Comparison of ENCODE assay signal across 9 cellular contexts in genomic region chr1:24927886-24928630, GRCh38. TPM values are rescaled to one million over a fixed set of nuclear protein-coding genes. Genes with fewer than 3 reads are reported as not detected.
DNase-seq lines count a peak whose midpoint lies in the region; ATAC-seq and TF ChIP-seq lines count a peak whose summit lies in the region.
"Had no signal": no experiment of that assay in that cellular context is flagged by ENCODE, and none has a peak within 500 bp of the region (broad histone marks: within the 10 kb centered on the region; RNA-seq: fewer than 3 reads in every experiment).

No MANE protein-coding gene starts in this region.

- no peak for TF ChIP-seq POLR2A in adrenal gland (IDR thresholded peaks at IDR 0.05)

- peak overlapping the region; percentile 99 for H3K27ac Mint-ChIP-seq in natural killer cell

- no peak for TF ChIP-seq CTCF in DND-41 (IDR thresholded peaks at IDR 0.05; ENCODE audit: borderline replicate concordance, extremely low read depth, low read length, poor library complexity, severe bottlenecking)
- TF ChIP-seq CTCF in KMS-11 (conservative IDR thresholded peaks at IDR 0.05; ENCODE audit: low read depth, low read length), result no peak
- no peak for TF ChIP-seq CTCF in brain microvascular endothelial cell (IDR thresholded peaks at IDR 0.05; ENCODE audit: low read depth, low read length, missing control alignments)
- TF ChIP-seq CTCF in natural killer cell (IDR thresholded peaks at IDR 0.05), result no peak
- TF ChIP-seq CTCF in adrenal gland (IDR thresholded peaks at IDR 0.05), result no peak

- H3K27me3 Mint-ChIP-seq in natural killer cell (ENCODE audit: low read depth in 2 of 2), result no peaks in the 10 kb centered on the region

- H3K79me2 ChIP-seq in DND-41 (ENCODE audit: insufficient read depth, low read length) (peaks cover 29% of the 10 kb centered on the region), KMS-11 (ENCODE audit: insufficient read depth, low read depth) (peaks cover 66% of the 10 kb centered on the region)

- H3K9me3 ChIP-seq in DND-41 (ENCODE audit: insufficient read depth, low read length, severe bottlenecking) (no peaks in the 10 kb centered on the region), adrenal gland (replicated peaks in 1 of 3) (no peaks in the 10 kb centered on the region)
- H3K9me3 ChIP-seq: pancreas had no signal

- H3K4me1 Mint-ChIP-seq in natural killer cell, result peaks cover 55 to 61% of the 10 kb centered on the region in 2 donors

- peak overlapping the region; percentile 97 for H3K4me3 Mint-ChIP-seq in natural killer cell

- H3K9ac ChIP-seq in DND-41 (ENCODE audit: low read depth, low read length) (peak overlapping the region; percentile 74), KMS-11 (peak overlapping the region; percentile 76)

- intact Hi-C loops in natural killer cell (cut with micrococcal nuclease), result loop anchor here (2.0 kb wide), 1 partner anchor 37 kb away; no protein-coding TSS in a partner anchor
- intact Hi-C loops in adrenal gland (cut with DNase I), result no loop called here

- H3K4me2 ChIP-seq in DND-41 (ENCODE audit: insufficient read depth, low read length) (peak overlapping the region; percentile 89), KMS-11 (peak overlapping the region; percentile 94)

- H3K4me1 ChIP-seq in DND-41 (ENCODE audit: insufficient read depth, low read length) (peaks cover 50% of the 10 kb centered on the region), KMS-11 (ENCODE audit: low read depth, poor library complexity, severe bottlenecking) (peaks cover 42% of the 10 kb centered on the region), adrenal gland (replicated peaks in 1 of 2) (peaks cover 6 to 19% of the 10 kb centered on the region in 2 donors)

- peak overlapping the region; percentile 58 to 80; a peak in 3 of 4 replicates for H3K4me3 ChIP-seq in DND-41 (ENCODE audit: low read depth in 1 of 2, low read length in 2 of 2)
- H3K4me3 ChIP-seq in KMS-11 (IDR thresholded peaks at IDR 0.05; ENCODE audit: insufficient read depth, low read depth, low read length), result no peak overlapping the region
- peak overlapping the region; percentile 60 for H3K4me3 ChIP-seq in brain microvascular endothelial cell (ENCODE audit: low read depth, low read length)
- peak overlapping the region in 1 of 4 donors; percentile 43 for H3K4me3 ChIP-seq in adrenal gland

- H4K20me1 ChIP-seq in DND-41 (ENCODE audit: insufficient read depth, low read length), result peaks cover 39% of the 10 kb centered on the region
- no peaks in the 10 kb centered on the region for H4K20me1 ChIP-seq in KMS-11 (ENCODE audit: insufficient read depth)

- DNase-seq in DND-41 (no peak), brain microvascular endothelial cell (no peak), natural killer cell (no peak), mesenteric fat pad (ENCODE audit: low spot score) (no peak), adrenal gland (no peak)
- DNase-seq in effector CD4-positive, alpha-beta T cell, result no peak
- DNase-seq: pancreas had no signal

- in situ Hi-C loops in brain microvascular endothelial cell (cut with HindIII; ENCODE audit: low pct_ligation_motif_present, low sequenced_read_pairs), result no loop called here

- no peaks in the 10 kb centered on the region for H3K9me3 Mint-ChIP-seq in natural killer cell

- peaks cover 24% of the 10 kb centered on the region for H3K36me3 ChIP-seq in DND-41 (ENCODE audit: insufficient read depth, low read length)
- peaks cover 5% of the 10 kb centered on the region; the same call in 1 of the 2 replicates for H3K36me3 ChIP-seq in KMS-11 (ENCODE audit: insufficient read depth)
- no peaks in the 10 kb centered on the region for H3K36me3 ChIP-seq in brain microvascular endothelial cell (replicated peaks)
- no peaks in the 10 kb centered on the region for H3K36me3 ChIP-seq in adrenal gland (replicated peaks in 1 of 2)
- H3K36me3 ChIP-seq: pancreas had no signal

- H2AFZ ChIP-seq in DND-41 (ENCODE audit: low read depth, low read length) (no peak overlapping the region), KMS-11 (ENCODE audit: low read depth) (no peak overlapping the region)

- ATAC-seq in DND-41 (ENCODE audit: insufficient read depth, low read depth), result no peak
- ATAC-seq in natural killer cell, result no peak
- ATAC-seq in HG02981 (IDR thresholded peaks at IDR 0.05; ENCODE audit: unreplicated experiment), result no peak

- H3K27ac ChIP-seq in DND-41 (ENCODE audit: low read length) (peak overlapping the region; percentile 32; the same call in 1 of the 2 replicates), KMS-11 (peak overlapping the region; percentile 85), brain microvascular endothelial cell (no peak overlapping the region), adrenal gland (peak overlapping the region in 1 of 5 donors; percentile 57)

- WGBS in adrenal gland, 4 donors, result 21 to 31% (median 26%) methylated on average over 14 of the region's 14 CpGs

- H3K36me3 Mint-ChIP-seq in natural killer cell, result peaks cover 6% of the 10 kb centered on the region

- H3K27me3 ChIP-seq in DND-41 (ENCODE audit: insufficient read depth, low read length, poor library complexity) (peaks cover 36% of the 10 kb centered on the region), KMS-11 (ENCODE audit: insufficient read depth, low read depth) (no peaks in the 10 kb centered on the region), brain microvascular endothelial cell (replicated peaks) (no peaks in the 10 kb centered on the region), adrenal gland (peaks cover 71% of the 10 kb centered on the region)

RNA-seq across cellular contexts. Expression of gene RUNX3, which starts 2.0 kb away (rescaled TPM):
- total RNA-seq in natural killer cell, result 100 to 1,000 TPM; 537 to 630 (median 601) TPM
- 3.4 TPM for total RNA-seq in mesenteric fat pad
- total RNA-seq in adrenal gland, result 1 to 10 TPM in 7 of 8 donors, under 1 TPM in 1; 0.79 to 7.5 (median 3.4) TPM
- polyA plus RNA-seq in adrenal gland, result 1 to 10 TPM in 1 of 3 donors, under 1 TPM in 2; 0.73 to 1.0 (median 0.94) TPM

Comparison
In these comparisons a context has a peak if more than half of its experiments do, and no peak if none do; other contexts are left out.
1. RNA of gene RUNX3, which starts 2.0 kb away (total RNA-seq): 537 to 630 TPM in natural killer cell; 0.79 to 7.5 TPM in adrenal gland and 3.4 TPM in mesenteric fat pad (single experiment); every median in the first group is over 10 times any median in the second.